ENCODE assay signal across 13 cellular contexts in genomic region chr6:40477246-40478126, GRCh38.
DNase-seq lines count a peak whose midpoint lies in the region; FAIRE-seq and TF ChIP-seq lines count a peak whose summit lies in the region.
"Had no signal": no experiment of that assay in that cellular context is flagged by ENCODE, and none has a peak within 500 bp of the region (broad histone marks: within the 10 kb centered on the region; RNA-seq: fewer than 3 reads in every experiment).

No MANE protein-coding gene starts in this region.

- H3K14ac ChIP-seq in H1 (ENCODE audit: insufficient read length) = no peak overlapping the region

- no peak overlapping the region for H4K5ac ChIP-seq in H1 (ENCODE audit: insufficient read length, low read depth, low read length)

- no peak overlapping the region for H4K91ac ChIP-seq in H1 (replicated peaks; ENCODE audit: insufficient read length, low read length)

- intact Hi-C loops in transverse colon (cut with DNase I; ENCODE audit: low total_unique reads) = no loop called here

- no peak overlapping the region for H2BK15ac ChIP-seq in H1 (ENCODE audit: low read length)

- peak overlapping the region; percentile 21 to 35; a peak in 2 of 4 replicates for H3K4me2 ChIP-seq in H1 (ENCODE audit: insufficient read depth in 1 of 2, low read depth in 2 of 2, low read length in 2 of 2)

- H3K79me2 ChIP-seq in H1 (ENCODE audit: control insufficient read depth in 1 of 2, insufficient read depth in 2 of 2, low read length in 2 of 2) = no peaks in the 10 kb centered on the region

- H3K9ac ChIP-seq in H1 (replicated peaks in 1 of 4; ENCODE audit: extremely low read depth in 1 of 4, low read depth in 3 of 4, low read length in 3 of 4) = no peak overlapping the region

- H2AFZ ChIP-seq in H1 (ENCODE audit: low read length) = no peak overlapping the region

- H3K27ac ChIP-seq in H1 (ENCODE audit: low read depth, low read length) = no peak overlapping the region
- no peak overlapping the region for H3K27ac ChIP-seq in transverse colon
- H3K27ac ChIP-seq: gastrocnemius medialis had no signal

- H2BK120ac ChIP-seq in H1 (replicated peaks; ENCODE audit: low read depth, low read length) = no peak overlapping the region

- H2BK5ac ChIP-seq in H1 (ENCODE audit: low read depth, low read length) = no peak overlapping the region; the same call in 1 of the 2 replicates

- in situ Hi-C loops in transverse colon (cut with MboI; ENCODE audit: low pct_ligation_motif_present in 1 of 4, low pct_unique_long_range_greater_than_20kb in 1 of 4, low sequenced_read_pairs in 3 of 4) = no loop called here

- TF ChIP-seq RAD21 in H1 (IDR thresholded peaks at IDR 0.05 in 1 of 2, conservative IDR thresholded peaks at IDR 0.05 in 1 of 2; ENCODE audit: low read depth in 2 of 2, low read length in 2 of 2) = peak; percentile 21 to 36; a peak in 3 of 4 replicates

- POLR2A ChIA-PET in H1 (lab: Charles Lee; ENCODE audit: partially characterized antibody) = no interaction called here

- H2AK5ac ChIP-seq in H1 (ENCODE audit: low read depth, low read length) = no peak overlapping the region; the same call in 1 of the 2 replicates

- H3K79me1 ChIP-seq in H1 (ENCODE audit: low read depth, low read length) = no peaks in the 10 kb centered on the region

- no peak for FAIRE-seq in H1 (lab: Jason Lieb, UNC)

- TF ChIP-seq CTCF in H1 (IDR thresholded peaks at IDR 0.05; ENCODE audit: control extremely low read depth in 1 of 3, insufficient read depth in 1 of 3, low read depth in 1 of 3, low read length in 3 of 3) (peak in 2 of 3 experiments; percentile 7 to 13; a peak in 2 of 4 replicates), transverse colon (IDR thresholded peaks at IDR 0.05) (no peak)

- CTCF ChIA-PET in H1 (lab: Charles Lee; ENCODE audit: partially characterized antibody) = interaction anchor here (0.7 to 3.4 kb wide), 9 partner anchors 13 to 210 kb away, joined by 3 to 13 read pairs (median 4); no protein-coding TSS in a partner anchor

- no peaks in the 10 kb centered on the region for H3K36me3 ChIP-seq in H1 (ENCODE audit: control insufficient read depth in 2 of 4, insufficient read depth in 4 of 4, low read length in 3 of 4)
- no peaks in the 10 kb centered on the region for H3K36me3 ChIP-seq in transverse colon
- H3K36me3 ChIP-seq: gastrocnemius medialis had no signal

- no peak for TF ChIP-seq POLR2A in H1 (IDR thresholded peaks at IDR 0.05; ENCODE audit: control extremely low read depth in 1 of 2, low read depth in 2 of 2, low read length in 2 of 2)
- no peak for TF ChIP-seq POLR2A in transverse colon (IDR thresholded peaks at IDR 0.05)

- H3K9me3 ChIP-seq in H1 (ENCODE audit: insufficient read depth in 2 of 2, low read depth in 1 of 2, low read length in 1 of 2) = no peaks in the 10 kb centered on the region
- no peaks in the 10 kb centered on the region for H3K9me3 ChIP-seq in transverse colon
- H3K9me3 ChIP-seq: gastrocnemius medialis had no signal

- no peak overlapping the region for H3K23ac ChIP-seq in H1 (ENCODE audit: insufficient read length)

- H4K20me1 ChIP-seq in H1 (replicated peaks in 1 of 2; ENCODE audit: control insufficient read depth in 1 of 2, insufficient read depth in 2 of 2, low read length in 2 of 2) = peaks cover 0 to 2% of the 10 kb centered on the region in 2 experiments

- no peak overlapping the region for H3K56ac ChIP-seq in H1 (replicated peaks; ENCODE audit: insufficient read length, low read depth, low read length)

- no peak overlapping the region for H3K18ac ChIP-seq in H1 (ENCODE audit: extremely low read depth, low read length)

- WGBS in H1 (ENCODE audit: extremely low coverage in 1 of 2, insufficient coverage in 1 of 2, insufficient read length in 1 of 2, insufficient replicate concordance in 2 of 2, low coverage in 1 of 2, low lambda C conversion rate in 2 of 2, missing lambda C conversion rate in 1 of 2), 2 experiments = 56% methylated on average over 19 of the region's 19 CpGs; no CpG with 5 or more reads in 1 of the 2 experiments
- 38 to 66% methylated on average over 3 to 19 of the region's 19 CpGs for WGBS in transverse colon (ENCODE audit: low coverage in 1 of 2), 2 donors

- H3K4me3 ChIP-seq in H1 (ENCODE audit: extremely low read depth in 1 of 4, insufficient read depth in 2 of 4, low read depth in 3 of 4, low read length in 4 of 4) = no peak overlapping the region
- no peak overlapping the region for H3K4me3 ChIP-seq in transverse colon
- H3K4me3 ChIP-seq: gastrocnemius medialis had no signal

- H4K8ac ChIP-seq in H1 (ENCODE audit: extremely low read depth, insufficient read depth, low read length) = no peak overlapping the region; the same call in 1 of the 2 replicates

- no peak overlapping the region for H3K4ac ChIP-seq in H1 (replicated peaks; ENCODE audit: insufficient read length, low read depth, low read length)

- no peak overlapping the region; the same call in 1 of the 2 replicates for H2BK12ac ChIP-seq in H1 (ENCODE audit: low read depth, low read length)

- no peaks in the 10 kb centered on the region; a peak in 4 of 7 replicates for H3K27me3 ChIP-seq in H1 (replicated peaks in 1 of 4; ENCODE audit: control insufficient read depth in 3 of 4, extremely low read depth in 1 of 4, insufficient read depth in 3 of 4, low read length in 3 of 4)
- no peaks in the 10 kb centered on the region for H3K27me3 ChIP-seq in transverse colon
- H3K27me3 ChIP-seq: gastrocnemius medialis had no signal

- H3K4me1 ChIP-seq in H1 (replicated peaks in 1 of 4; ENCODE audit: control insufficient read depth in 3 of 4, insufficient read depth in 4 of 4, low read length in 3 of 4) = peaks cover 0 to 11% (median 9%) of the 10 kb centered on the region in 4 experiments; a peak in 6 of 7 replicates
- no peaks in the 10 kb centered on the region for H3K4me1 ChIP-seq in transverse colon

- H3K23me2 ChIP-seq in H1 (ENCODE audit: low read depth, low read length) = no peaks in the 10 kb centered on the region; the same call in 1 of the 2 replicates

- no peak for TF ChIP-seq EP300 in H1 (IDR thresholded peaks at IDR 0.05; ENCODE audit: borderline replicate concordance in 1 of 2, low read depth in 2 of 2, low read length in 2 of 2)
- TF ChIP-seq EP300 in transverse colon (IDR thresholded peaks at IDR 0.05; ENCODE audit: low read depth) = no peak

- DNase-seq in activated gamma-delta T cell treated with Interleukin-2 at 50 U/mL for 16 hours (peak; percentile 42), activated gamma-delta T cell (lab: John Stamatoyannopoulos, UW) (no peak), NCI-H748 (lab: John Stamatoyannopoulos, UW; ENCODE audit: unreplicated experiment) (peak; percentile 87), H1 (ENCODE audit: low read depth in 1 of 2, low spot score in 2 of 2) (peak in 1 of 2 experiments; percentile 25), transverse colon (peak; percentile 15), NCI-H774 (lab: John Stamatoyannopoulos, UW) (no peak), NAMALWA (ENCODE audit: low spot score) (no peak), UCSD-AML1 (lab: John Stamatoyannopoulos, UW; ENCODE audit: unreplicated experiment) (no peak)
- DNase-seq: aorta; MM.1S; stimulated activated CD4-positive, alpha-beta T cell treated with anti-CD3 and anti-CD28 coated beads, Interleukin-2, amount 100 ng/mL, for 24 hours; T-helper 9 cell had no signal

- H2BK20ac ChIP-seq in H1 (ENCODE audit: low read length) = no peak overlapping the region

TF ChIP-seq in H1, 55 proteins besides CTCF, POLR2A, EP300 and RAD21:
- 0 out of 2 replicates have a peak, but pooled peaks have one; percentile 60 for TF ChIP-seq E2F6 (IDR thresholded peaks at IDR 0.05)
- no peak for TF ChIP-seq CTBP2 (IDR thresholded peaks at IDR 0.05; ENCODE audit: borderline replicate concordance, insufficient read depth, insufficient read length, low read length)
- TF ChIP-seq JUND (IDR thresholded peaks at IDR 0.05; ENCODE audit: low read length) = peak; percentile 89
- no peak for TF ChIP-seq BRCA1 (IDR thresholded peaks at IDR 0.05; ENCODE audit: low read depth, low read length)
TF ChIP-seq in H1: peak in this region for 2.

Comparison
In these comparisons a context has a peak if more than half of its experiments do, and no peak if none do; other contexts are left out.
1. DNase-seq: peak in activated gamma-delta T cell treated with Interleukin-2 at 50 U/mL for 16 hours (single experiment), NCI-H748 (single experiment) and transverse colon (single experiment); none in activated gamma-delta T cell (single experiment), NCI-H774 (single experiment), NAMALWA (single experiment) and UCSD-AML1 (single experiment).
2. CTCF ChIP-seq: peak in H1 (2 of 3); none in transverse colon (0 of 5).